ENCODE assay signal across 20 cellular contexts in the genomic region with DNA sequence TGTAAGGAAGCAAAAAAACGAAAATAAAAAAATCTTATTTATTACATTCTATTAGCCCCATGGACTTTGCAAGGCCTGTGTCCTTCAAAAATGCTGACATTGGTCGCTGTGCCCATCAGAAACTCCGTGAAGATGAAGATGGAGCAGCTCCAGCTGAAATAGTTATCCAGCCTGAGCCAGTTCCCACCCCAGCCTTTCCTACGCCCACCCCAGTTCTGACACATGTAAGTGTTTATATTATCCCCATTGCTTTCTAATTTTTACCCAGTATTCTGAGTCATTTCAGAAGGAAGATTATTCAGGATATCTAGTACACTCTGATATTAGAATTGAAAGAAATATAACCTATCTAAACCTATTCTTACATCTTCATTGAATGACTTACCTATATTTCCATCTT.
DNase-seq lines count a peak whose midpoint lies in the region; ATAC-seq, FAIRE-seq and TF ChIP-seq lines count a peak whose summit lies in the region.
"Had no signal": no experiment of that assay in that cellular context is flagged by ENCODE, and none has a peak within 500 bp of the region (broad histone marks: within the 10 kb centered on the region; RNA-seq: fewer than 3 reads in every experiment).

No MANE protein-coding gene starts in this region.

- H3K27me3 ChIP-seq in keratinocyte (ENCODE audit: control insufficient read depth, extremely low read depth, insufficient read depth, low read length): no peaks in the 10 kb centered on the region
- H3K27me3 ChIP-seq in right lobe of liver: no peaks in the 10 kb centered on the region
- H3K27me3 ChIP-seq: pancreas, spleen, vagina had no signal

- H3K27ac Mint-ChIP-seq in stimulated activated naive CD8-positive, alpha-beta T cell treated with anti-CD3 and anti-CD28 coated beads, Interleukin-15, Interleukin-2, amounts not matched to agents 100 ng/mL and 50 ng/mL, for 24 hours: peak overlapping the region; percentile 100
- peak overlapping the region in 1 of 2 donors; percentile 31 for H3K27ac Mint-ChIP-seq in stimulated activated naive CD8-positive, alpha-beta T cell treated with anti-CD3 and anti-CD28 coated beads, Interleukin-15, amount 100 ng/mL, for 72 hours
- peak overlapping the region; percentile 47 for H3K27ac Mint-ChIP-seq in activated T-helper 1 cell treated with anti-CD3 and anti-CD28 coated beads, Interleukin-12 subunit alpha, Interleukin-12 subunit beta, Interleukin-2, Interleukin-4 antibody, amounts not matched to agents 30 ng/mL and 10 ng/mL and 1 ng/mL, durations not matched to agents 14 hours and 24 hours and 36 hours

- peaks cover 32% of the 10 kb centered on the region for H3K36me3 Mint-ChIP-seq in stimulated activated naive CD8-positive, alpha-beta T cell treated with anti-CD3 and anti-CD28 coated beads, Interleukin-15, Interleukin-2, amounts not matched to agents 100 ng/mL and 50 ng/mL, for 24 hours (ENCODE audit: low read depth)
- peaks cover 5% of the 10 kb centered on the region for H3K36me3 Mint-ChIP-seq in activated T-helper 1 cell treated with anti-CD3 and anti-CD28 coated beads, Interleukin-12 subunit alpha, Interleukin-12 subunit beta, Interleukin-2, Interleukin-4 antibody, amounts not matched to agents 30 ng/mL and 10 ng/mL and 1 ng/mL, durations not matched to agents 14 hours and 24 hours and 36 hours (ENCODE audit: low read depth)

- H3K9ac ChIP-seq in keratinocyte (ENCODE audit: control insufficient read depth, extremely low read depth, insufficient read depth, low read length): no peak overlapping the region

- H4K20me1 ChIP-seq in keratinocyte (ENCODE audit: control insufficient read depth, extremely low read depth, insufficient read depth, low read length): no peaks in the 10 kb centered on the region

- H3K27ac ChIP-seq in keratinocyte (ENCODE audit: control insufficient read depth, insufficient read depth, low read length): peak overlapping the region; percentile 100
- H3K27ac ChIP-seq in right lobe of liver: no peak overlapping the region

- intact Hi-C loops in activated T-helper 1 cell treated with anti-CD3 and anti-CD28 coated beads, Interleukin-12 subunit alpha, Interleukin-12 subunit beta, Interleukin-2, Interleukin-4 antibody, amounts not matched to agents 30 ng/mL and 10 ng/mL and 1 ng/mL, durations not matched to agents 14 hours and 24 hours and 36 hours (cut with micrococcal nuclease): loop anchor here (5.0 to 10.0 kb wide), 5 partner anchors 210 to 1597 kb away; no protein-coding TSS in a partner anchor
- intact Hi-C loops in right lobe of liver (cut with DNase I): no loop called here

- H3K9me1 ChIP-seq in keratinocyte (ENCODE audit: control insufficient read depth, extremely low read depth, insufficient read depth, low read length): no peaks in the 10 kb centered on the region

- dilution Hi-C loops in keratinocyte (cut with MboI; ENCODE audit: extremely low pct_ligation_motif_present, low sequenced_read_pairs): no loop called here

- no peak for FAIRE-seq in keratinocyte (lab: Jason Lieb, UNC)
- FAIRE-seq: bronchial epithelial cell, pancreas had no signal

- TF ChIP-seq CTCF in keratinocyte (optimal IDR thresholded peaks at IDR 0.05 in 1 of 3, IDR thresholded peaks at IDR 0.05 in 1 of 3, conservative IDR thresholded peaks at IDR 0.05 in 1 of 3; ENCODE audit: extremely low read depth in 1 of 3, insufficient read depth in 2 of 3, low read length in 3 of 3): no peak
- TF ChIP-seq CTCF in omental fat pad (IDR thresholded peaks at IDR 0.05): no peak
- no peak for TF ChIP-seq CTCF in right lobe of liver (IDR thresholded peaks at IDR 0.05)

- H3K4me3 ChIP-seq in keratinocyte (ENCODE audit: control insufficient read depth in 2 of 3, extremely low read depth in 1 of 3, insufficient read depth in 2 of 3, low read depth in 1 of 3, low read length in 3 of 3) (no peak overlapping the region), right lobe of liver (no peak overlapping the region)
- H3K4me3 ChIP-seq: mucosa of descending colon, pancreas, spleen, vagina had no signal

- peaks cover 87% of the 10 kb centered on the region for H3K4me1 Mint-ChIP-seq in stimulated activated naive CD8-positive, alpha-beta T cell treated with anti-CD3 and anti-CD28 coated beads, Interleukin-15, Interleukin-2, amounts not matched to agents 100 ng/mL and 50 ng/mL, for 24 hours (ENCODE audit: low read depth)
- H3K4me1 Mint-ChIP-seq in stimulated activated naive CD8-positive, alpha-beta T cell treated with anti-CD3 and anti-CD28 coated beads, Interleukin-15, amount 100 ng/mL, for 72 hours: peaks cover 82% of the 10 kb centered on the region
- peaks cover 75% of the 10 kb centered on the region for H3K4me1 Mint-ChIP-seq in activated T-helper 1 cell treated with anti-CD3 and anti-CD28 coated beads, Interleukin-12 subunit alpha, Interleukin-12 subunit beta, Interleukin-2, Interleukin-4 antibody, amounts not matched to agents 30 ng/mL and 10 ng/mL and 1 ng/mL, durations not matched to agents 14 hours and 24 hours and 36 hours (ENCODE audit: low read depth)

- H3K4me1 ChIP-seq in keratinocyte (ENCODE audit: control insufficient read depth, extremely low read depth, insufficient read depth, low read length) (peaks cover 55% of the 10 kb centered on the region), right lobe of liver (no peaks in the 10 kb centered on the region)

- no peak overlapping the region for H3K4me3 Mint-ChIP-seq in stimulated activated naive CD8-positive, alpha-beta T cell treated with anti-CD3 and anti-CD28 coated beads, Interleukin-15, Interleukin-2, amounts not matched to agents 100 ng/mL and 50 ng/mL, for 24 hours
- H3K4me3 Mint-ChIP-seq in stimulated activated naive CD8-positive, alpha-beta T cell treated with anti-CD3 and anti-CD28 coated beads, Interleukin-15, amount 100 ng/mL, for 72 hours: no peak overlapping the region
- no peak overlapping the region for H3K4me3 Mint-ChIP-seq in activated T-helper 1 cell treated with anti-CD3 and anti-CD28 coated beads, Interleukin-12 subunit alpha, Interleukin-12 subunit beta, Interleukin-2, Interleukin-4 antibody, amounts not matched to agents 30 ng/mL and 10 ng/mL and 1 ng/mL, durations not matched to agents 14 hours and 24 hours and 36 hours

- no peak for TF ChIP-seq POLR2A in right lobe of liver (IDR thresholded peaks at IDR 0.05)

- H3K4me2 ChIP-seq in keratinocyte (ENCODE audit: control insufficient read depth, extremely low read depth, insufficient read depth, low read depth, low read length): no peak overlapping the region

- peaks cover 4% of the 10 kb centered on the region for H3K9me3 Mint-ChIP-seq in stimulated activated naive CD8-positive, alpha-beta T cell treated with anti-CD3 and anti-CD28 coated beads, Interleukin-15, Interleukin-2, amounts not matched to agents 100 ng/mL and 50 ng/mL, for 24 hours
- H3K9me3 Mint-ChIP-seq in stimulated activated naive CD8-positive, alpha-beta T cell treated with anti-CD3 and anti-CD28 coated beads, Interleukin-15, amount 100 ng/mL, for 72 hours: no peaks in the 10 kb centered on the region
- H3K9me3 Mint-ChIP-seq in activated T-helper 1 cell treated with anti-CD3 and anti-CD28 coated beads, Interleukin-12 subunit alpha, Interleukin-12 subunit beta, Interleukin-2, Interleukin-4 antibody, amounts not matched to agents 30 ng/mL and 10 ng/mL and 1 ng/mL, durations not matched to agents 14 hours and 24 hours and 36 hours: peaks cover 5% of the 10 kb centered on the region

- no peak for DNase-seq in stimulated activated naive CD8-positive, alpha-beta T cell treated with anti-CD3 and anti-CD28 coated beads, Interleukin-15, amount 100 ng/mL, for 72 hours
- no peak for DNase-seq in activated T-helper 1 cell treated with anti-CD3 and anti-CD28 coated beads, Interleukin-12 subunit alpha, Interleukin-12 subunit beta, Interleukin-2, Interleukin-4 antibody, amounts not matched to agents 30 ng/mL and 10 ng/mL and 1 ng/mL, durations not matched to agents 14 hours and 24 hours and 36 hours (ENCODE audit: low spot score)
- DNase-seq in keratinocyte (ENCODE audit: low read depth, low spot score) (no peak), omental fat pad (ENCODE audit: low spot score) (no peak), NCI-H524 treated with DMSO at 0.1 percent for 48 hours (lab: John Stamatoyannopoulos, UW) (no peak), right lobe of liver (no peak)
- DNase-seq: activated naive CD4-positive, alpha-beta T cell treated with Interleukin-2 at 50 U/mL for 16 hours; DMS153; hippocampal formation; left cardiac atrium; mucosa of descending colon; NCI-H146; NCI-H226; pancreas; spleen; stimulated activated naive CD8-positive, alpha-beta T cell treated with anti-CD3 and anti-CD28 coated beads, Interleukin-15, Interleukin-2, amounts not matched to agents 100 U/mL and 50 U/mL, for 24 hours had no signal

- H3K9me3 ChIP-seq in keratinocyte (ENCODE audit: control insufficient read depth, low read depth, low read length) (no peaks in the 10 kb centered on the region), right lobe of liver (no peaks in the 10 kb centered on the region)
- H3K9me3 ChIP-seq: mucosa of descending colon, pancreas, spleen, vagina had no signal

- WGBS in right lobe of liver (ENCODE audit: insufficient coverage, low coverage, low lambda C conversion rate, missing lambda C conversion rate): 62% methylated on average over 4 of the region's 4 CpGs

- no peak overlapping the region for H2AFZ ChIP-seq in keratinocyte (ENCODE audit: control insufficient read depth, low read length)

- H3K79me2 ChIP-seq in keratinocyte (ENCODE audit: control insufficient read depth, insufficient read depth, low read length): no peaks in the 10 kb centered on the region

- H3K27me3 Mint-ChIP-seq in stimulated activated naive CD8-positive, alpha-beta T cell treated with anti-CD3 and anti-CD28 coated beads, Interleukin-15, Interleukin-2, amounts not matched to agents 100 ng/mL and 50 ng/mL, for 24 hours: no peaks in the 10 kb centered on the region
- H3K27me3 Mint-ChIP-seq in stimulated activated naive CD8-positive, alpha-beta T cell treated with anti-CD3 and anti-CD28 coated beads, Interleukin-15, amount 100 ng/mL, for 72 hours: no peaks in the 10 kb centered on the region
- H3K27me3 Mint-ChIP-seq in activated T-helper 1 cell treated with anti-CD3 and anti-CD28 coated beads, Interleukin-12 subunit alpha, Interleukin-12 subunit beta, Interleukin-2, Interleukin-4 antibody, amounts not matched to agents 30 ng/mL and 10 ng/mL and 1 ng/mL, durations not matched to agents 14 hours and 24 hours and 36 hours (ENCODE audit: insufficient read depth): no peaks in the 10 kb centered on the region

- ATAC-seq in stimulated activated naive CD8-positive, alpha-beta T cell treated with anti-CD3 and anti-CD28 coated beads, Interleukin-15, amount 100 ng/mL, for 72 hours: no peak
- ATAC-seq in omental fat pad (ENCODE audit: low FRiP score) (no peak), HG02981 (IDR thresholded peaks at IDR 0.05; ENCODE audit: unreplicated experiment) (no peak), right lobe of liver (no peak)
- ATAC-seq: left cardiac atrium; mucosa of descending colon; pancreas; stimulated activated naive CD8-positive, alpha-beta T cell treated with anti-CD3 and anti-CD28 coated beads, Interleukin-15, Interleukin-2, amounts not matched to agents 100 U/mL and 50 U/mL, for 24 hours had no signal

- H3K36me3 ChIP-seq in keratinocyte (ENCODE audit: control insufficient read depth in 2 of 2, extremely low read depth in 1 of 2, insufficient read depth in 2 of 2, low read length in 2 of 2) (no peaks in the 10 kb centered on the region), right lobe of liver (no peaks in the 10 kb centered on the region)
- H3K36me3 ChIP-seq: pancreas, spleen, vagina had no signal
